In genomic region chr12:124642105-124642504, GRCh38 we compare ENCODE assay signal across 20 cellular contexts.
DNase-seq lines count a peak whose midpoint lies in the region; ATAC-seq and TF ChIP-seq lines count a peak whose summit lies in the region.
"Had no signal": no experiment of that assay in that cellular context is flagged by ENCODE, and none has a peak within 500 bp of the region (broad histone marks: within the 10 kb centered on the region; RNA-seq: fewer than 3 reads in every experiment).

No MANE protein-coding gene starts in this region.

- TF ChIP-seq POLR2A in uterus (IDR thresholded peaks at IDR 0.05), result no peak

- H2BK12ac ChIP-seq in neuronal stem cell (ENCODE audit: low read length), result no peak overlapping the region

- H2BK5ac ChIP-seq in neuronal stem cell (ENCODE audit: low read length), result no peak overlapping the region

- H3K4ac ChIP-seq in neuronal stem cell (ENCODE audit: low read length), result no peak overlapping the region

- ATAC-seq in Panc1, result no peak
- ATAC-seq: A549; CD8-positive, alpha-beta T cell; GM12878 had no signal

- no peaks in the 10 kb centered on the region for H3K9me3 ChIP-seq in HEK293 (ENCODE audit: control insufficient read depth, insufficient read depth, low read depth, low read length)
- no peaks in the 10 kb centered on the region for H3K9me3 ChIP-seq in Panc1 (ENCODE audit: control insufficient read depth, insufficient read depth, low read depth, low read length)
- H3K9me3 ChIP-seq in neuronal stem cell (replicated peaks in 1 of 2; ENCODE audit: control insufficient read depth in 2 of 2, insufficient read depth in 1 of 2, low read depth in 1 of 2, low read length in 2 of 2), result no peaks in the 10 kb centered on the region
- no peaks in the 10 kb centered on the region for H3K9me3 ChIP-seq in uterus
- H3K9me3 ChIP-seq: A549 had no signal

- H3K14ac ChIP-seq in neuronal stem cell (ENCODE audit: low read length), result no peak overlapping the region

- H3K27me3 ChIP-seq in Panc1 (ENCODE audit: control insufficient read depth, insufficient read depth, low read length) (no peaks in the 10 kb centered on the region), neuronal stem cell (ENCODE audit: control insufficient read depth in 3 of 3, insufficient read depth in 3 of 3, low read depth in 1 of 3, low read length in 3 of 3) (peaks cover 0 to 33% (median 0%) of the 10 kb centered on the region in 3 experiments), uterus (no peaks in the 10 kb centered on the region)
- H3K27me3 ChIP-seq: BLaER1 treated with 17β-estradiol and CSF1 and Interleukin-3, amounts not matched to agents 10 nM and 100 nM had no signal

- BruUV-seq in Panc1 (replicated peaks; lab: Mats Ljungman, UMichigan), result no TSS peak

- intact Hi-C loops in Panc1 (cut with micrococcal nuclease; ENCODE audit: unreplicated experiment) (no loop called here), uterus (cut with DNase I; ENCODE audit: low total_unique reads) (no loop called here)

- no peak for TF ChIP-seq CTCF in HEK293 (tag by site-specific recombination; IDR thresholded peaks at IDR 0.05)
- TF ChIP-seq CTCF in Panc1 (IDR thresholded peaks at IDR 0.05), result no peak
- no peak for TF ChIP-seq CTCF in uterus (IDR thresholded peaks at IDR 0.05)

- H3K79me1 ChIP-seq in neuronal stem cell (ENCODE audit: low read depth, low read length), result no peaks in the 10 kb centered on the region

- H2AFZ ChIP-seq in neuronal stem cell (ENCODE audit: low read length), result no peak overlapping the region

- CTCF ChIA-PET in HEK293 (lab: Yijun Ruan, JAX), result no interaction called here
- CTCF ChIA-PET in Panc1 (lab: Charles Lee), result no interaction called here

- no CpG with 5 or more reads among the region's 8 CpGs for WGBS in neuronal stem cell (ENCODE audit: extremely low coverage in 2 of 2, insufficient read length in 2 of 2, insufficient replicate concordance in 1 of 2), 2 donors

- no peak overlapping the region for H3K23ac ChIP-seq in neuronal stem cell (ENCODE audit: low read depth, low read length, poor library complexity)

- no peak overlapping the region for H3K9ac ChIP-seq in neuronal stem cell (ENCODE audit: low read depth, low read length, poor library complexity)
- H3K9ac ChIP-seq: BLaER1 treated with 17β-estradiol and CSF1 and Interleukin-3, amounts not matched to agents 10 nM and 100 nM had no signal

- H2BK15ac ChIP-seq in neuronal stem cell (ENCODE audit: low read length), result no peak overlapping the region

- no peak overlapping the region for H3K27ac ChIP-seq in HEK293 (ENCODE audit: extremely low read depth, low read depth, low read length)
- peak overlapping the region; percentile 23; the same call in 1 of the 2 replicates for H3K27ac ChIP-seq in Panc1 (ENCODE audit: low read length)
- no peak overlapping the region for H3K27ac ChIP-seq in neuronal stem cell (replicated peaks; ENCODE audit: low read length)
- H3K27ac ChIP-seq in uterus, result no peak overlapping the region
- H3K27ac ChIP-seq: 22Rv1; A549; BLaER1 treated with 17β-estradiol and CSF1 and Interleukin-3, amounts not matched to agents 10 nM and 100 nM; C4-2B had no signal

- in situ Hi-C loops in Panc1 (cut with HindIII; ENCODE audit: low pct_unique_long_range_greater_than_20kb, low sequenced_read_pairs), result no loop called here

- no peak overlapping the region for H3K4me2 ChIP-seq in neuronal stem cell (ENCODE audit: insufficient read depth, low read length, poor library complexity, severe bottlenecking)
- H3K4me2 ChIP-seq: A549 had no signal

- H4K8ac ChIP-seq in neuronal stem cell (ENCODE audit: low read depth, low read length), result no peak overlapping the region

- POLR2A ChIA-PET in HEK293 (lab: Yijun Ruan, JAX) (no interaction called here), Panc1 (lab: Charles Lee) (no interaction called here)

- peak overlapping the region; percentile 31 for H2AK5ac ChIP-seq in neuronal stem cell (ENCODE audit: low read depth, low read length)

- no peak overlapping the region for H2BK120ac ChIP-seq in neuronal stem cell (ENCODE audit: low read depth, low read length)

- DNase-seq in Panc1 (ENCODE audit: low read depth, low spot score) (no peak), neuronal stem cell (ENCODE audit: low spot score) (no peak), uterus (no peak), NCI-H345 treated with DMSO at 0.1 percent for 48 hours (lab: John Stamatoyannopoulos, UW; ENCODE audit: unreplicated experiment) (no peak)
- DNase-seq: AML-193; CD4-positive, alpha-beta T cell; CD8-positive, alpha-beta T cell; DMS 273 treated with DMSO at 0.1 percent for 48 hours; DMS153; DMS53; DMS79; DND-41; EL; GDM1 had no signal

- no peak overlapping the region for H4K91ac ChIP-seq in neuronal stem cell (ENCODE audit: low read depth, low read length, poor library complexity)

- no peak overlapping the region for H3K4me3 ChIP-seq in HEK293 (ENCODE audit: low read depth, low read length)
- no peak overlapping the region for H3K4me3 ChIP-seq in Panc1 (ENCODE audit: low read depth in 2 of 2, low read length in 2 of 2)
- no peak overlapping the region for H3K4me3 ChIP-seq in neuronal stem cell (ENCODE audit: low read length in 2 of 2)
- H3K4me3 ChIP-seq in uterus, result no peak overlapping the region
- H3K4me3 ChIP-seq: A549; BLaER1 treated with 17β-estradiol and CSF1 and Interleukin-3, amounts not matched to agents 10 nM and 100 nM; GM12878 had no signal

- H3K36me3 ChIP-seq in HEK293 (ENCODE audit: control insufficient read depth in 2 of 2, insufficient read depth in 1 of 2, low read length in 2 of 2) (no peaks in the 10 kb centered on the region), Panc1 (ENCODE audit: control insufficient read depth, insufficient read depth, low read length) (no peaks in the 10 kb centered on the region), neuronal stem cell (replicated peaks in 1 of 2; ENCODE audit: control insufficient read depth in 2 of 2, insufficient read depth in 2 of 2, low read length in 2 of 2) (no peaks in the 10 kb centered on the region), uterus (no peaks in the 10 kb centered on the region)
- H3K36me3 ChIP-seq: BLaER1 treated with 17β-estradiol and CSF1 and Interleukin-3, amounts not matched to agents 10 nM and 100 nM had no signal

- no peaks in the 10 kb centered on the region for H3K4me1 ChIP-seq in HEK293 (ENCODE audit: control insufficient read depth, insufficient read depth, low read length)
- H3K4me1 ChIP-seq in Panc1 (ENCODE audit: control insufficient read depth, insufficient read depth, low read length), result peaks cover 16% of the 10 kb centered on the region
- no peaks in the 10 kb centered on the region for H3K4me1 ChIP-seq in neuronal stem cell (ENCODE audit: control insufficient read depth in 2 of 2, insufficient read depth in 1 of 2, low read depth in 1 of 2, low read length in 2 of 2)
- no peaks in the 10 kb centered on the region for H3K4me1 ChIP-seq in uterus

- no peak overlapping the region for H3K18ac ChIP-seq in neuronal stem cell (ENCODE audit: low read length)

TF ChIP-seq in HEK293, 187 proteins besides CTCF, POLR2A, EP300 and RAD21:
- TF ChIP-seq ZNF654 (tag by site-specific recombination; IDR thresholded peaks at IDR 0.05; ENCODE audit: low read depth), result no peak
- TF ChIP-seq PRDM6 (tag by site-specific recombination; IDR thresholded peaks at IDR 0.05), result no peak
- no peak for TF ChIP-seq ZNF26 (tag by site-specific recombination; IDR thresholded peaks at IDR 0.05)
- TF ChIP-seq ZEB2 (tag by site-specific recombination; IDR thresholded peaks at IDR 0.05), result no peak
- 0 out of 2 replicates have a peak, but pooled peaks have one; percentile 20 for TF ChIP-seq ZIC2 (tag by site-specific recombination; IDR thresholded peaks at IDR 0.05)
- no peak for TF ChIP-seq ZNF146 (tag by site-specific recombination; IDR thresholded peaks at IDR 0.05)
